Comparison of ENCODE assay signal across 22 cellular contexts in the genomic region with DNA sequence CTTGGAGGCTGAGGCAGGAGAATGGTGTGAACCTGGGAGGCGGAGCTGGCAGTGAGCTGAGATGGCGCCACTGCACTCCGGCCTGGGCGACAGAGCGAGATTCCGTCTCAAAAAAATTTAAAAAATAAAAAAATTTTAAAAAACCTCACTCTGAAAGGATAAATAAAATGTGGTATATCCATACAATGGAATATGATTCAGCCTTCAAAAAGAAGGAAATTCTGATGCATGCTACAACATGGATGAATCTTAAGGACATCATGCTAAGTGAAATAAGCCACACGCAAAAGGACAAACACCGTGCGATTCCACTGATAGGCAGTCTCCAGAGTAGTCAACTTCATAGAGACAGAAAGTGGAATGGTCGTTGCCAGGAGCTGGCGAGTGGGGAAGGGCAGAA.
"Had no signal": no experiment of that assay in that cellular context is flagged by ENCODE, and none has a peak within 500 bp of the region (broad histone marks: within the 10 kb centered on the region; RNA-seq: fewer than 3 reads in every experiment).

No MANE protein-coding gene starts in this region.

- H3K27ac ChIP-seq: HL-60, SJSA1, SK-N-MC had no signal

- FAIRE-seq: RCC 7860 had no signal

- H3K4me3 ChIP-seq: MG63, SJSA1, SK-N-MC had no signal

- H3K27me3 ChIP-seq: MG63, SJSA1 had no signal

- DNase-seq: Karpas-422, KG1, MG63, NCI-H1092, NCI-H1105 treated with DMSO at 0.1 percent for 48 hours, NCI-H1417 treated with DMSO at 0.1 percent for 48 hours, NCI-H146, NCI-H1694 treated with DMSO at 0.1 percent for 48 hours, NCI-H1930, NCI-H2081, NCI-H2107, NCI-H2227 treated with DMSO at 0.1 percent for 48 hours, NCI-H524, NCI-H69, NCI-H774, Right ventricle myocardium superior, RPMI8226, SIG-M5 had no signal

- H3K9me3 ChIP-seq: MG63, SJSA1 had no signal
